In the genomic region with DNA sequence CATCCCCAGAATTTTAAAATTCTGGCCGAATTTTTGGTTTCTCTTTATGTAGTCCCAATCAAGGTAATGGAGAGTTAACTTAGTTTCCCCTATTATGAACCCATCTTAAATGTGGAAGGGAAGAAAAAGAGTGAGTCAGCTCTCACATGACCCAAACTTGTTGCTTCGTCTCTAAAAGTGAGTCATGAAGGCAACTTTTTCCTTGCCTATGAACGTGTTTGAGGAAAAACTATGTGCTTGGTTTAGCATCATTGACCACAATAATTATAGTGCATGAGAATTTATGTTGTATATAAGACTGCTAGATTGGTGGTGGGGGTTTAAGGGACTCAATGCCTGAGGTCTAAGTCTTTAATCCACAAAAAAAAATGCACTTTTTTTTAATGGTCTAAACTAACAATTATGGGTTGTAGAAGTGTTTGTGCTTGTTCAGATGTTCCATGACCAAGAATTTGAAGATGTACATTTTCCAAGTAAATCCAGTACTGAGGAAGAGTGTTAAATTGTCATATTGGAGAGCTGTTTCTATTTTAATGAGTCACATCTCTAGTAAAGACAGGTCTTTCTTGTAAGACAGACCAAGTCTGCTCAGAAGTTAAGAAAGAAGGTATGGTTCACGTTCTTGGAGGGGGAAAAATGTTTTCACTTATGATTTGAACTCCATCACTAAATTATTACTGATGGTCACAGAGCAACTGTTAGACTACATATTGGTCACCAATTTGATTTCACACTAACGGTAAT, we compare ENCODE assay signal across 12 cellular contexts.
DNase-seq lines count a peak whose midpoint lies in the region; ATAC-seq and TF ChIP-seq lines count a peak whose summit lies in the region.
"Had no signal": no experiment of that assay in that cellular context is flagged by ENCODE, and none has a peak within 500 bp of the region (broad histone marks: within the 10 kb centered on the region; RNA-seq: fewer than 3 reads in every experiment).

No MANE protein-coding gene starts in this region.

- in situ Hi-C loops in brain microvascular endothelial cell (cut with HindIII; ENCODE audit: low pct_ligation_motif_present, low sequenced_read_pairs): no loop called here

- H3K4me1 ChIP-seq in upper lobe of right lung: peaks cover 4% of the 10 kb centered on the region

- DNase-seq in BJ (ENCODE audit: low read depth): peak; percentile 90
- DNase-seq in NB4 (ENCODE audit: low read depth): peak; percentile 72
- DNase-seq in brain microvascular endothelial cell: peak; percentile 88
- DNase-seq in medulla oblongata (ENCODE audit: extremely low spot score): peak; percentile 10
- DNase-seq in HuH-7 (ENCODE audit: low spot score): no peak
- DNase-seq in OCI-M2 (lab: John Stamatoyannopoulos, UW; ENCODE audit: unreplicated experiment): no peak
- DNase-seq in effector memory CD8-positive, alpha-beta T cell: no peak
- DNase-seq in upper lobe of right lung: no peak
- DNase-seq: DMS79, tibial artery had no signal

- no peak overlapping the region for H3K4me3 Mint-ChIP-seq in effector memory CD8-positive, alpha-beta T cell
- H3K4me3 Mint-ChIP-seq: activated T-helper 1 cell treated with anti-CD3 and anti-CD28 coated beads, Interleukin-12 subunit alpha, Interleukin-12 subunit beta, Interleukin-2, Interleukin-4 antibody, amounts not matched to agents 30 ng/mL and 10 ng/mL and 1 ng/mL, durations not matched to agents 14 hours and 24 hours and 36 hours; T-helper 1 cell treated with Interleukin-12 subunit alpha and Interleukin-12 subunit beta and Interleukin-4 antibody, amounts not matched to agents 30 μg/mL and 1 μg/mL, for 36 hours had no signal

- H3K4me1 Mint-ChIP-seq in effector memory CD8-positive, alpha-beta T cell (ENCODE audit: low read depth in 2 of 2): no peaks in the 10 kb centered on the region

- no peak overlapping the region for H3K27ac Mint-ChIP-seq in effector memory CD8-positive, alpha-beta T cell
- H3K27ac Mint-ChIP-seq: activated T-helper 1 cell treated with anti-CD3 and anti-CD28 coated beads, Interleukin-12 subunit alpha, Interleukin-12 subunit beta, Interleukin-2, Interleukin-4 antibody, amounts not matched to agents 30 ng/mL and 10 ng/mL and 1 ng/mL, durations not matched to agents 14 hours and 24 hours and 36 hours; T-helper 1 cell treated with Interleukin-12 subunit alpha and Interleukin-12 subunit beta and Interleukin-4 antibody, amounts not matched to agents 30 μg/mL and 1 μg/mL, for 36 hours had no signal

- H3K27me3 ChIP-seq in BJ (ENCODE audit: control insufficient read depth, insufficient read depth, low read length): no peaks in the 10 kb centered on the region
- no peaks in the 10 kb centered on the region for H3K27me3 ChIP-seq in brain microvascular endothelial cell (replicated peaks)
- no peaks in the 10 kb centered on the region for H3K27me3 ChIP-seq in upper lobe of right lung
- H3K27me3 ChIP-seq: tibial artery had no signal

- CTCF ChIA-PET in BJ (lab: Yijun Ruan, JAX): interaction anchor here (0.9 kb wide), 1 partner anchor 30 kb away, joined by 3 read pairs; no protein-coding TSS in a partner anchor

- POLR2A ChIA-PET in BJ (lab: Charles Lee): interaction anchor here (0.7 kb wide), 1 partner anchor 226 kb away, joined by 9 read pairs; no protein-coding TSS in a partner anchor

- H3K36me3 Mint-ChIP-seq in effector memory CD8-positive, alpha-beta T cell (ENCODE audit: insufficient read depth): peaks cover 3% of the 10 kb centered on the region

- H3K27ac ChIP-seq in brain microvascular endothelial cell (peak overlapping the region; percentile 88), upper lobe of right lung (no peak overlapping the region)

- no peaks in the 10 kb centered on the region for H3K9me3 ChIP-seq in upper lobe of right lung
- H3K9me3 ChIP-seq: tibial artery had no signal

- intact Hi-C loops in upper lobe of right lung (cut with DNase I): no loop called here

- TF ChIP-seq CTCF in BJ (IDR thresholded peaks at IDR 0.05; ENCODE audit: insufficient read depth, low read depth, low read length): no peak
- no peak for TF ChIP-seq CTCF in NB4 (IDR thresholded peaks at IDR 0.05; ENCODE audit: low read depth, low read length)
- no peak for TF ChIP-seq CTCF in brain microvascular endothelial cell (IDR thresholded peaks at IDR 0.05; ENCODE audit: low read depth, low read length, missing control alignments)
- TF ChIP-seq CTCF in upper lobe of right lung (IDR thresholded peaks at IDR 0.05): no peak

- no peaks in the 10 kb centered on the region for H3K36me3 ChIP-seq in BJ (ENCODE audit: control insufficient read depth, insufficient read depth, low read length)
- no peaks in the 10 kb centered on the region for H3K36me3 ChIP-seq in brain microvascular endothelial cell (replicated peaks)
- no peaks in the 10 kb centered on the region for H3K36me3 ChIP-seq in upper lobe of right lung
- H3K36me3 ChIP-seq: tibial artery had no signal

- no peaks in the 10 kb centered on the region for H3K27me3 Mint-ChIP-seq in effector memory CD8-positive, alpha-beta T cell

- no peak for TF ChIP-seq POLR2A in NB4 (IDR thresholded peaks at IDR 0.05; ENCODE audit: extremely low read depth, insufficient read length)

- no peak for ATAC-seq in effector memory CD8-positive, alpha-beta T cell (replicated peaks)
- no peak for ATAC-seq in upper lobe of right lung

- no peak overlapping the region for H3K4me3 ChIP-seq in BJ (ENCODE audit: low read depth, low read length)
- H3K4me3 ChIP-seq in NB4 (ENCODE audit: low read depth, low read length): no peak overlapping the region
- H3K4me3 ChIP-seq in brain microvascular endothelial cell (ENCODE audit: low read depth, low read length): no peak overlapping the region
- no peak overlapping the region for H3K4me3 ChIP-seq in upper lobe of right lung
- H3K4me3 ChIP-seq: tibial artery had no signal

- H3K9me3 Mint-ChIP-seq in effector memory CD8-positive, alpha-beta T cell: no peaks in the 10 kb centered on the region
- H3K9me3 Mint-ChIP-seq: activated T-helper 1 cell treated with anti-CD3 and anti-CD28 coated beads, Interleukin-12 subunit alpha, Interleukin-12 subunit beta, Interleukin-2, Interleukin-4 antibody, amounts not matched to agents 30 ng/mL and 10 ng/mL and 1 ng/mL, durations not matched to agents 14 hours and 24 hours and 36 hours; T-helper 1 cell treated with Interleukin-12 subunit alpha and Interleukin-12 subunit beta and Interleukin-4 antibody, amounts not matched to agents 30 μg/mL and 1 μg/mL, for 36 hours had no signal

Comparison
In these comparisons a context has a peak if more than half of its experiments do, and no peak if none do; other contexts are left out.
1. DNase-seq: peak in BJ (single experiment), NB4 (single experiment), brain microvascular endothelial cell (single experiment) and medulla oblongata (single experiment); none in HuH-7 (single experiment), OCI-M2 (single experiment), effector memory CD8-positive, alpha-beta T cell (0 of 3) and upper lobe of right lung (single experiment).